22 cellular contexts compared by ENCODE assay signal in genomic region chr2:144619760-144620159, GRCh38.
DNase-seq lines count a peak whose midpoint lies in the region; ATAC-seq and TF ChIP-seq lines count a peak whose summit lies in the region.
"Had no signal": no experiment of that assay in that cellular context is flagged by ENCODE, and none has a peak within 500 bp of the region (broad histone marks: within the 10 kb centered on the region; RNA-seq: fewer than 3 reads in every experiment).

No MANE protein-coding gene starts in this region.

- H3K27ac ChIP-seq in OCI-LY3 (ENCODE audit: low read length): no peak overlapping the region
- H3K27ac ChIP-seq: A549, PC-9, SK-N-MC had no signal

- H3K9me3 ChIP-seq in OCI-LY3 (ENCODE audit: insufficient read depth, low read length): peaks cover 4% of the 10 kb centered on the region; the same call in 1 of the 2 replicates
- H3K9me3 ChIP-seq: A549 had no signal

- no peaks in the 10 kb centered on the region; the same call in 1 of the 2 replicates for H4K20me1 ChIP-seq in OCI-LY3 (ENCODE audit: insufficient read depth, low read length)

- H3K4me3 ChIP-seq in OCI-LY3 (ENCODE audit: low read length): peak overlapping the region; percentile 22; the same call in 1 of the 2 replicates
- H3K4me3 ChIP-seq: A549, PC-9, SK-N-MC had no signal

- ATAC-seq in activated naive CD8-positive, alpha-beta T cell treated with anti-CD3 and anti-CD28 coated beads, Interleukin-2, amount 50 U/mL, for 24 hours: peak; percentile 28
- ATAC-seq in HG02610 (IDR thresholded peaks at IDR 0.05; ENCODE audit: unreplicated experiment) (peak; percentile 72), HG03521 (IDR thresholded peaks at IDR 0.05; ENCODE audit: unreplicated experiment) (no peak), GM21825 (IDR thresholded peaks at IDR 0.05; ENCODE audit: unreplicated experiment) (no peak)
- ATAC-seq: A549, T-helper 17 cell had no signal

- no peaks in the 10 kb centered on the region for H3K36me3 ChIP-seq in OCI-LY3 (replicated peaks; ENCODE audit: low read depth, low read length)

- no peak overlapping the region for H3K4me3 Mint-ChIP-seq in activated naive CD8-positive, alpha-beta T cell treated with anti-CD3 and anti-CD28 coated beads, Interleukin-2, amount 50 U/mL, for 24 hours
- no peak overlapping the region for H3K4me3 Mint-ChIP-seq in activated naive CD8-positive, alpha-beta T cell treated with anti-CD3 and anti-CD28 coated beads for 36 hours
- H3K4me3 Mint-ChIP-seq: B cell, CD14-positive monocyte, T-helper 17 cell had no signal

- H3K27me3 ChIP-seq in OCI-LY3 (ENCODE audit: low read depth, low read length): peaks cover 58% of the 10 kb centered on the region

- no peak overlapping the region for H3K9ac ChIP-seq in OCI-LY3 (ENCODE audit: low read length)

- peaks cover 15% of the 10 kb centered on the region for H3K27me3 Mint-ChIP-seq in activated naive CD8-positive, alpha-beta T cell treated with anti-CD3 and anti-CD28 coated beads, Interleukin-2, amount 50 U/mL, for 24 hours
- no peaks in the 10 kb centered on the region for H3K27me3 Mint-ChIP-seq in activated naive CD8-positive, alpha-beta T cell treated with anti-CD3 and anti-CD28 coated beads for 36 hours
- H3K27me3 Mint-ChIP-seq: B cell had no signal

- peaks cover 6% of the 10 kb centered on the region for H3K36me3 Mint-ChIP-seq in activated naive CD8-positive, alpha-beta T cell treated with anti-CD3 and anti-CD28 coated beads, Interleukin-2, amount 50 U/mL, for 24 hours (ENCODE audit: low read depth)
- no peaks in the 10 kb centered on the region for H3K36me3 Mint-ChIP-seq in activated naive CD8-positive, alpha-beta T cell treated with anti-CD3 and anti-CD28 coated beads for 36 hours

- H3K9me3 Mint-ChIP-seq in activated naive CD8-positive, alpha-beta T cell treated with anti-CD3 and anti-CD28 coated beads, Interleukin-2, amount 50 U/mL, for 24 hours: peaks cover 13% of the 10 kb centered on the region
- H3K9me3 Mint-ChIP-seq in activated naive CD8-positive, alpha-beta T cell treated with anti-CD3 and anti-CD28 coated beads for 36 hours: peaks cover 11% of the 10 kb centered on the region

- H2AFZ ChIP-seq in OCI-LY3 (ENCODE audit: low read depth, low read length): no peak overlapping the region
- H2AFZ ChIP-seq: PC-9 had no signal

- no peaks in the 10 kb centered on the region for H3K4me1 Mint-ChIP-seq in activated naive CD8-positive, alpha-beta T cell treated with anti-CD3 and anti-CD28 coated beads, Interleukin-2, amount 50 U/mL, for 24 hours
- no peaks in the 10 kb centered on the region for H3K4me1 Mint-ChIP-seq in activated naive CD8-positive, alpha-beta T cell treated with anti-CD3 and anti-CD28 coated beads for 36 hours

- no peak overlapping the region for H3K27ac Mint-ChIP-seq in activated naive CD8-positive, alpha-beta T cell treated with anti-CD3 and anti-CD28 coated beads, Interleukin-2, amount 50 U/mL, for 24 hours
- no peak overlapping the region for H3K27ac Mint-ChIP-seq in activated naive CD8-positive, alpha-beta T cell treated with anti-CD3 and anti-CD28 coated beads for 36 hours
- H3K27ac Mint-ChIP-seq: B cell, CD14-positive monocyte, T-helper 17 cell had no signal

- TF ChIP-seq CTCF in OCI-LY3 (IDR thresholded peaks at IDR 0.05; ENCODE audit: low read depth, low read length): no peak

- H3K4me2 ChIP-seq in OCI-LY3 (ENCODE audit: low read length): peak overlapping the region; percentile 58
- H3K4me2 ChIP-seq: A549, PC-9 had no signal

- DNase-seq in activated naive CD8-positive, alpha-beta T cell treated with anti-CD3 and anti-CD28 coated beads, Interleukin-2, amount 50 U/mL, for 24 hours: no peak
- no peak for DNase-seq in activated naive CD8-positive, alpha-beta T cell treated with anti-CD3 and anti-CD28 coated beads for 36 hours
- DNase-seq in amniotic stem cell (lab: John Stamatoyannopoulos, UW): no peak
- DNase-seq: KG1, NCI-H1092 treated with DMSO at 0.1 percent for 48 hours, NCI-H146, NCI-H2029, NCI-H524 treated with DMSO at 0.1 percent for 48 hours, NCI-H82, PC-9, RPMI8226, SHP77 treated with DMSO at 0.1 percent for 48 hours, SW 1271, T-helper 17 cell had no signal

- no peaks in the 10 kb centered on the region for H3K79me2 ChIP-seq in OCI-LY3 (ENCODE audit: low read length)

- H3K4me1 ChIP-seq in OCI-LY3 (ENCODE audit: low read length): peaks cover 22% of the 10 kb centered on the region
- H3K4me1 ChIP-seq: A549 had no signal

Comparison
In these comparisons a context has a peak if more than half of its experiments do, and no peak if none do; other contexts are left out.
1. ATAC-seq: peak in activated naive CD8-positive, alpha-beta T cell treated with anti-CD3 and anti-CD28 coated beads, Interleukin-2, amount 50 U/mL, for 24 hours (single experiment) and HG02610 (single experiment); none in HG03521 (single experiment) and GM21825 (single experiment).